8 cellular contexts compared by ENCODE assay signal in genomic region chr11:95923441-95923729, GRCh38. TPM values are rescaled to one million over a fixed set of nuclear protein-coding genes. Genes with fewer than 3 reads are reported as not detected.
DNase-seq lines count a peak whose midpoint lies in the region; ATAC-seq and TF ChIP-seq lines count a peak whose summit lies in the region.

No MANE protein-coding gene starts in this region.

- CTCF ChIA-PET in PC-3 (lab: Charles Lee) = interaction anchor here (0.6 kb wide), 1 partner anchor 111 kb away, joined by 3 read pairs; no protein-coding TSS in a partner anchor

- H3K27me3 ChIP-seq in PC-3 (ENCODE audit: low read length) = no peaks in the 10 kb centered on the region
- no peaks in the 10 kb centered on the region for H3K27me3 ChIP-seq in parathyroid adenoma (ENCODE audit: control insufficient read depth, insufficient read depth, low read length)

- H3K4me1 ChIP-seq in PC-3 (ENCODE audit: insufficient read depth, low read length) (peaks cover 26% of the 10 kb centered on the region), parathyroid adenoma (no peaks in the 10 kb centered on the region)

- no peaks in the 10 kb centered on the region for H3F3A ChIP-seq in PC-3 (ENCODE audit: low read length, unreplicated experiment)

- intact Hi-C loops in PC-3 (cut with micrococcal nuclease) = no loop called here

- H3K36me3 ChIP-seq in PC-3 (ENCODE audit: low read depth, low read length) = no peaks in the 10 kb centered on the region
- no peaks in the 10 kb centered on the region for H3K36me3 ChIP-seq in parathyroid adenoma (ENCODE audit: control insufficient read depth, insufficient read depth, low read length)

- H3K9ac ChIP-seq in PC-3 (ENCODE audit: low read length) (peak overlapping the region; percentile 90), parathyroid adenoma (peak overlapping the region; percentile 89)

- no TSS peak for BruUV-seq in PC-3 (replicated peaks; lab: Mats Ljungman, UMichigan)

- H3K4me3 ChIP-seq in GM08714 (ENCODE audit: low read length) (peak overlapping the region; percentile 95), PC-3 (ENCODE audit: low read length) (peak overlapping the region; percentile 85), epithelial cell of esophagus (ENCODE audit: low read length) (peak overlapping the region; percentile 88), parathyroid adenoma (ENCODE audit: low read depth, low read length) (peak overlapping the region; percentile 93)

- POLR2A ChIA-PET in PC-3 (lab: Charles Lee; ENCODE audit: unreplicated experiment) = interaction anchor here (0.5 to 1.0 kb wide), 4 partner anchors 35 to 938 kb away, joined by 3 read pairs; no protein-coding TSS in a partner anchor

- no peak for ATAC-seq in PC-3
- no peak for ATAC-seq in GM19395 (IDR thresholded peaks at IDR 0.05; ENCODE audit: unreplicated experiment)

- DNase-seq in PC-3 (peak; percentile 27), epithelial cell of esophagus (ENCODE audit: low read depth) (no peak), hepatic stellate cell (ENCODE audit: low spot score) (no peak), HuH-7.5 (ENCODE audit: low spot score) (no peak), NCI-H2029 treated with DMSO at 0.1 percent for 48 hours (lab: John Stamatoyannopoulos, UW) (no peak)

- peak overlapping the region; percentile 83 for H2AFZ ChIP-seq in PC-3 (ENCODE audit: low read length)
- peak overlapping the region; percentile 97 for H2AFZ ChIP-seq in parathyroid adenoma

- no peaks in the 10 kb centered on the region for H3K9me3 ChIP-seq in PC-3 (ENCODE audit: low read length)
- no peaks in the 10 kb centered on the region for H3K9me3 ChIP-seq in parathyroid adenoma (ENCODE audit: control insufficient read depth, low read length)

- peak overlapping the region; percentile 86 for H3K4me2 ChIP-seq in PC-3 (ENCODE audit: low read length)
- H3K4me2 ChIP-seq in parathyroid adenoma (ENCODE audit: low read length) = peak overlapping the region; percentile 93

- H3K9me2 ChIP-seq in PC-3 (replicated peaks; ENCODE audit: low read length) = no peaks in the 10 kb centered on the region

- peak overlapping the region; percentile 81 for H3K27ac ChIP-seq in PC-3 (ENCODE audit: low read length)
- H3K27ac ChIP-seq in parathyroid adenoma = peak overlapping the region; percentile 93

- TF ChIP-seq CTCF in PC-3 (conservative IDR thresholded peaks at IDR 0.05; ENCODE audit: low read depth, low read length) (no peak), epithelial cell of esophagus (IDR thresholded peaks at IDR 0.05; ENCODE audit: insufficient read depth, low read depth, low read length, missing control alignments) (no peak), parathyroid adenoma (IDR thresholded peaks at IDR 0.05) (no peak)

- H3K79me2 ChIP-seq in PC-3 (ENCODE audit: low read length) (peaks cover 65% of the 10 kb centered on the region), parathyroid adenoma (no peaks in the 10 kb centered on the region)

- H4K20me1 ChIP-seq in PC-3 (ENCODE audit: low read length) = no peaks in the 10 kb centered on the region

RNA-seq across cellular contexts. Expression of gene MTMR2, which starts 0.5 kb away (rescaled TPM):
- total RNA-seq in PC-3 (2014; rRNA removed) = 31.7 and 32.2 TPM in 2 replicates
